In the genomic region with DNA sequence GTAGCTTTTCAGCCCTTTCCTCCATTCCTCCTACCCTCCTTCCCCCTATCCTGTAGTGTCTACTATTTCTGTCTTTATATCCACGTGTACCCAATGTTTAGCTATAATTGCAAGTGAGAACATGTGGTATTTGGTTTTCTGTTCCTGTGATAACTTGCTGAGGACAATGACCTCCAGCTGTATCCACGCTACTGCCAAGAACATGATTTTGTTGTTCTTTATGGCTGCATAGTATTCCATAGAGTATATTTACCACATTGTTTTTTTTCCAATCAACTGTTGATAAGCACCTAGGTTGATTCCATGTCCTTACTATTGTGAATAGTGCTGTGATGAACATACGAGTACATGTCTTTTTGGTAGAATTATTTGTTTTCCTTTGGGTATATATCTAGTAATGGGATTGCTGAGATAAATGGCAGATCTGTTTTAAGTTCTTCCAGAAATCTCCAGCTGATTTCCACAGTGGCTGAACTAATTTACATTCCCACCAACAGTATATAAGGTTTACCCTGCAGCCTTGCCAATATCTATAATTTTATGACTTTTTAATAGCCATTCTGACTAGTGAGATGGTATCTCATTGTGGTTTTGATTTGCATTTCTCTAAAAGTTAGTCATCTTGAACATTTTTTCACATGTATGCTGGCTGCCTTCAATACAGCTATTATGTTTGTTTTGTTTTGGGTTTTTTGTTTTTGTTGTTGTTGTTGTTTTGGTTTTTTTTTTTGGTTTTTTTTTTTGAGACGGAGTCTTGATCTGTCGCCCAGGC, we compare ENCODE assay signal across 18 cellular contexts.
"Had no signal": no experiment of that assay in that cellular context is flagged by ENCODE, and none has a peak within 500 bp of the region (broad histone marks: within the 10 kb centered on the region; RNA-seq: fewer than 3 reads in every experiment).

No MANE protein-coding gene starts in this region.

- H3K4me3 ChIP-seq: heart left ventricle, mucosa of descending colon, skin epidermis, tibial artery, vagina had no signal

- H3K9me3 Mint-ChIP-seq: activated CD8-positive, alpha-beta T cell treated with anti-CD3 and anti-CD28 coated beads for 36 hours; activated naive CD4-positive, alpha-beta T cell treated with anti-CD3 and anti-CD28 coated beads for 36 hours; endodermal cell; naive thymus-derived CD8-positive, alpha-beta T cell; T-helper 2 cell treated with Interferon-gamma antibody and Interleukin-4, amounts not matched to agents 5 μg/mL and 100 μg/mL, for 36 hours had no signal

- H3K9me3 ChIP-seq: heart left ventricle, mucosa of descending colon, neutrophil, tibial artery, vagina had no signal

- H3K4me3 Mint-ChIP-seq: activated CD8-positive, alpha-beta T cell treated with anti-CD3 and anti-CD28 coated beads for 36 hours; activated naive CD4-positive, alpha-beta T cell treated with anti-CD3 and anti-CD28 coated beads for 36 hours; endodermal cell; naive thymus-derived CD8-positive, alpha-beta T cell; T-helper 2 cell treated with Interferon-gamma antibody and Interleukin-4, amounts not matched to agents 5 μg/mL and 100 μg/mL, for 36 hours had no signal

- FAIRE-seq: bronchial epithelial cell had no signal

- H3K27me3 Mint-ChIP-seq: activated CD8-positive, alpha-beta T cell treated with anti-CD3 and anti-CD28 coated beads for 36 hours; naive thymus-derived CD8-positive, alpha-beta T cell had no signal

- H3K4me1 Mint-ChIP-seq: endodermal cell; naive thymus-derived CD8-positive, alpha-beta T cell had no signal

- H3K27ac ChIP-seq: heart left ventricle, neutrophil, skin epidermis, tibial artery, vagina had no signal

- DNase-seq: activated CD4-positive, CD25-positive, alpha-beta regulatory T cell treated with anti-CD3 and anti-CD28 coated beads, Interleukin-2, amount 50 U/mL, for 72 hours; activated CD8-positive, alpha-beta memory T cell treated with anti-CD3 and anti-CD28 coated beads, Interleukin-2, amount 50 U/mL, for 4 hours; activated CD8-positive, alpha-beta T cell treated with anti-CD3 and anti-CD28 coated beads for 36 hours; activated naive CD4-positive, alpha-beta T cell treated with anti-CD3 and anti-CD28 coated beads for 36 hours; amygdala; endodermal cell; foreskin fibroblast; heart left ventricle; left colon; mucosa of descending colon; naive thymus-derived CD8-positive, alpha-beta T cell; stimulated activated CD4-positive, alpha-beta T cell treated with anti-CD3 and anti-CD28 coated beads, Interleukin-4, amount 100 ng/mL, for 4 hours; tibial artery had no signal

- H3K27ac Mint-ChIP-seq: activated CD8-positive, alpha-beta T cell treated with anti-CD3 and anti-CD28 coated beads for 36 hours; activated naive CD4-positive, alpha-beta T cell treated with anti-CD3 and anti-CD28 coated beads for 36 hours; endodermal cell; naive thymus-derived CD8-positive, alpha-beta T cell; T-helper 2 cell treated with Interferon-gamma antibody and Interleukin-4, amounts not matched to agents 5 μg/mL and 100 μg/mL, for 36 hours had no signal

- ATAC-seq: activated CD8-positive, alpha-beta T cell treated with anti-CD3 and anti-CD28 coated beads for 36 hours; heart left ventricle; left colon; mucosa of descending colon; naive thymus-derived CD8-positive, alpha-beta T cell had no signal
